4 cellular contexts compared by ENCODE assay signal in the genomic region with DNA sequence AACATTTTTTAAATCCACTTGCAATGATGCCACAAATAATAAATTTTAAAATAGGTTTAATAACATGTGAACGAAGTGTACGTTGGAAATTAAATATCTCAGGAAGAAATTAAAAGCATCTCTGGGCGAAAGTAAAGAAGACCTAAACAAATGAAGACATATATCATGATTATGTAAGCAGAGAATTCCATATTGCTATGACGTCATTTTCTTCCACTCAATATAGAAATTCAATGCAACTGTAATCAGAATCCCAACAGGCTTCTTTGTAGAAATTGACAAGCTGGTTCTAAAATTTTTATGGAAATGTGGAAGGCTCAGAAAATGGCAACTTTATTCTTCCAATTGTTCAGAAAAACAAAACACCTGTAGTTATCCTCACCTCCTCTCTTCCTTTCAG.
A peak's percentile ranks its signal among the peaks of the same experiment; 100 is the strongest.
TF ChIP-seq lines count a peak whose summit lies in the region.

No MANE protein-coding gene starts in this region.

TF ChIP-seq in HepG2, 621 proteins besides CTCF, POLR2A, EP300 and RAD21:
- TF ChIP-seq ZNF598 (CRISPR knock-in tag; IDR thresholded peaks at IDR 0.05; ENCODE audit: borderline replicate concordance) (no peak), MEIS2 (CRISPR knock-in tag; IDR thresholded peaks at IDR 0.05) (no peak), ATF7 (IDR thresholded peaks at IDR 0.05) (peak; percentile 100), ATF7 (CRISPR knock-in tag; IDR thresholded peaks at IDR 0.05) (no peak), BORCS8-MEF2B (CRISPR knock-in tag; IDR thresholded peaks at IDR 0.05) (no peak), BATF2 (CRISPR knock-in tag; IDR thresholded peaks at IDR 0.05) (no peak), CBFB (CRISPR knock-in tag; IDR thresholded peaks at IDR 0.05) (no peak), ZNF234 (CRISPR knock-in tag; conservative IDR thresholded peaks at IDR 0.05) (no peak), ZNF713 (CRISPR knock-in tag; IDR thresholded peaks at IDR 0.05) (no peak), FOXP1 (IDR thresholded peaks at IDR 0.05) (no peak), FOXP1 (CRISPR knock-in tag; IDR thresholded peaks at IDR 0.05) (no peak), CREB1 (IDR thresholded peaks at IDR 0.05) (peak; percentile 96), CREB1 (CRISPR knock-in tag; IDR thresholded peaks at IDR 0.05) (no peak), CAMTA2 (CRISPR knock-in tag; IDR thresholded peaks at IDR 0.05; ENCODE audit: borderline replicate concordance) (no peak)
- TF ChIP-seq, protein P1, sequence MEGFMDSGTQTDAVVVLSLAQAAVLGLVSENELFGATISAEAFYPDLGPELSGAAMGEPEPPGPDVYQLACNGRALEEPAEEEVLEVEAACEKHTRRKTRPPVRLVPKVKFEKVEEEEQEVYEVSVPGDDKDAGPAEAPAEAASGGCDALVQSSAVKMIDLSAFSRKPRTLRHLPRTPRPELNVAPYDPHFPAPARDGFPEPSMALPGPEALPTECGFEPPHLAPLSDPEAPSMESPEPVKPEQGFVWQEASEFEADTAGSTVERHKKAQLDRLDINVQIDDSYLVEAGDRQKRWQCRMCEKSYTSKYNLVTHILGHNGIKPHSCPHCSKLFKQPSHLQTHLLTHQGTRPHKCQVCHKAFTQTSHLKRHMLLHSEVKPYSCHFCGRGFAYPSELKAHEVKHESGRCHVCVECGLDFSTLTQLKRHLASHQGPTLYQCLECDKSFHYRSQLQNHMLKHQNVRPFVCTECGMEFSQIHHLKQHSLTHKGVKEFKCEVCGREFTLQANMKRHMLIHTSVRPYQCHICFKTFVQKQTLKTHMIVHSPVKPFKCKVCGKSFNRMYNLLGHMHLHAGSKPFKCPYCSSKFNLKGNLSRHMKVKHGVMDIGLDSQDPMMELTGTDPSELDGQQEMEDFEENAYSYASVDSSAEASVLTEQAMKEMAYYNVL (CRISPR knock-in tag; IDR thresholded peaks at IDR 0.05; ENCODE audit: borderline replicate concordance) = no peak

TF ChIP-seq in HEK293, 187 proteins besides CTCF, POLR2A, EP300 and RAD21:
- TF ChIP-seq ZNF140 (tag by site-specific recombination; IDR thresholded peaks at IDR 0.05) (no peak), ZBTB21 (tag by site-specific recombination; IDR thresholded peaks at IDR 0.05) (0 out of 2 replicates have a peak, but pooled peaks have one; percentile 13), ATF2 (tag by site-specific recombination; IDR thresholded peaks at IDR 0.05; ENCODE audit: low read depth) (peak; percentile 89)

TF ChIP-seq in GM12878, 131 proteins besides CTCF, POLR2A, EP300 and RAD21:
- TF ChIP-seq, protein P2, sequence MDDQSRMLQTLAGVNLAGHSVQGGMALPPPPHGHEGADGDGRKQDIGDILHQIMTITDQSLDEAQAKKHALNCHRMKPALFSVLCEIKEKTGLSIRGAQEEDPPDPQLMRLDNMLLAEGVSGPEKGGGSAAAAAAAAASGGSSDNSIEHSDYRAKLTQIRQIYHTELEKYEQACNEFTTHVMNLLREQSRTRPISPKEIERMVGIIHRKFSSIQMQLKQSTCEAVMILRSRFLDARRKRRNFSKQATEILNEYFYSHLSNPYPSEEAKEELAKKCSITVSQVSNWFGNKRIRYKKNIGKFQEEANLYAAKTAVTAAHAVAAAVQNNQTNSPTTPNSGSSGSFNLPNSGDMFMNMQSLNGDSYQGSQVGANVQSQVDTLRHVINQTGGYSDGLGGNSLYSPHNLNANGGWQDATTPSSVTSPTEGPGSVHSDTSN (IDR thresholded peaks at IDR 0.05; ENCODE audit: insufficient replicate concordance, low read depth, low read length) = no peak
- peak; percentile 80 for TF ChIP-seq ATF7 (IDR thresholded peaks at IDR 0.05; ENCODE audit: low read depth)

TF ChIP-seq in K562, 482 proteins besides CTCF, POLR2A, EP300 and RAD21:
- no peak for TF ChIP-seq ZBTB40 (IDR thresholded peaks at IDR 0.05)
- no peak for TF ChIP-seq ZBTB40 (CRISPR knock-in tag; IDR thresholded peaks at IDR 0.05)
- TF ChIP-seq JUND (IDR thresholded peaks at IDR 0.05; ENCODE audit: borderline replicate concordance, low read depth, low read length) = no peak
- TF ChIP-seq JUND (tag; IDR thresholded peaks at IDR 0.05; ENCODE audit: borderline replicate concordance, low read depth, low read length) = peak; percentile 39; the same call in 1 of the 3 replicates
- no peak for TF ChIP-seq TAF9B (IDR thresholded peaks at IDR 0.05; ENCODE audit: partially characterized antibody)
- TF ChIP-seq SP2 (IDR thresholded peaks at IDR 0.05; ENCODE audit: extremely low read depth, low read depth, low read length, poor library complexity, severe bottlenecking) = no peak
- TF ChIP-seq CCNT2 (IDR thresholded peaks at IDR 0.05; ENCODE audit: borderline replicate concordance, extremely low read depth, insufficient read length, low read depth, low read length) = no peak
- TF ChIP-seq, protein P3, sequence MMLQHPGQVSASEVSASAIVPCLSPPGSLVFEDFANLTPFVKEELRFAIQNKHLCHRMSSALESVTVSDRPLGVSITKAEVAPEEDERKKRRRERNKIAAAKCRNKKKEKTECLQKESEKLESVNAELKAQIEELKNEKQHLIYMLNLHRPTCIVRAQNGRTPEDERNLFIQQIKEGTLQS (IDR thresholded peaks at IDR 0.05) = peak; percentile 82
- TF ChIP-seq, protein P3 (CRISPR knock-in tag; conservative IDR thresholded peaks at IDR 0.05) = no peak
- no peak for TF ChIP-seq GTF2A2 (tag; IDR thresholded peaks at IDR 0.05)
- no peak for TF ChIP-seq ATF1 (CRISPR knock-in tag; IDR thresholded peaks at IDR 0.05)
- TF ChIP-seq ATF1 (tag; IDR thresholded peaks at IDR 0.05) = peak; percentile 45
- TF ChIP-seq ATF7 (IDR thresholded peaks at IDR 0.05) = peak; percentile 88
TF ChIP-seq in K562: peak in this region for 4.
